Comparison of ENCODE assay signal across 8 cellular contexts in genomic region chr9:78121488-78121887, GRCh38.
DNase-seq lines count a peak whose midpoint lies in the region; ATAC-seq and TF ChIP-seq lines count a peak whose summit lies in the region.

No MANE protein-coding gene starts in this region.

- H3K18ac ChIP-seq in H9 (ENCODE audit: insufficient read length, low read depth, low read length) = no peak overlapping the region

- no peak overlapping the region for H4K91ac ChIP-seq in H9 (ENCODE audit: insufficient read length, low read depth, low read length)

- H3K27ac ChIP-seq in AG04450 (ENCODE audit: low read depth, low read length) (no peak overlapping the region), H9 (ENCODE audit: insufficient read length, low read depth, low read length) (no peak overlapping the region), transverse colon (no peak overlapping the region)

- no peak overlapping the region for H2BK20ac ChIP-seq in H9 (ENCODE audit: low read depth, low read length, poor library complexity, severe bottlenecking)

- H3K56ac ChIP-seq in H9 (ENCODE audit: insufficient read length, low read depth, low read length) = no peak overlapping the region

- H3K9me3 ChIP-seq in AG04450 (ENCODE audit: control insufficient read depth, insufficient read depth, low read length) (no peaks in the 10 kb centered on the region), H9 (ENCODE audit: control insufficient read depth, low read depth, low read length) (no peaks in the 10 kb centered on the region), transverse colon (no peaks in the 10 kb centered on the region)

- no peak overlapping the region for H2BK12ac ChIP-seq in H9 (ENCODE audit: insufficient read length, low read depth, low read length)

- ATAC-seq in GM19324 (IDR thresholded peaks at IDR 0.05; ENCODE audit: low FRiP score, unreplicated experiment) = no peak

- no peaks in the 10 kb centered on the region for H3K36me3 Mint-ChIP-seq in H9 (ENCODE audit: insufficient read depth in 1 of 3, low read depth in 3 of 3)

- H3K4me3 ChIP-seq in AG04450 (ENCODE audit: low read depth, low read length) = no peak overlapping the region
- H3K4me3 ChIP-seq in transverse colon = no peak overlapping the region

- H3K27me3 ChIP-seq in AG04450 (ENCODE audit: control insufficient read depth, insufficient read depth, low read length) (no peaks in the 10 kb centered on the region), H9 (ENCODE audit: insufficient read depth, low read length) (no peaks in the 10 kb centered on the region), transverse colon (peaks cover 7% of the 10 kb centered on the region)

- H3K23me2 ChIP-seq in H9 (ENCODE audit: insufficient read length, low read depth, low read length, poor library complexity, severe bottlenecking) = no peaks in the 10 kb centered on the region

- intact Hi-C loops in transverse colon (cut with DNase I; ENCODE audit: low total_unique reads) = no loop called here

- H3K9ac ChIP-seq in H9 (ENCODE audit: extremely low read depth, insufficient read length, low read length) = no peak overlapping the region

- no peak overlapping the region for H3K4ac ChIP-seq in H9 (ENCODE audit: low read depth, low read length)

- no peak overlapping the region for H4K8ac ChIP-seq in H9 (replicated peaks; ENCODE audit: insufficient read length, low read depth, low read length)

- H3K27me3 Mint-ChIP-seq in H9 (ENCODE audit: low read depth) = peaks cover 4% of the 10 kb centered on the region

- no peak for TF ChIP-seq EP300 in transverse colon (IDR thresholded peaks at IDR 0.05; ENCODE audit: low read depth)

- in situ Hi-C loops in transverse colon (cut with MboI; ENCODE audit: low pct_ligation_motif_present in 1 of 4, low pct_unique_long_range_greater_than_20kb in 1 of 4, low sequenced_read_pairs in 3 of 4) = no loop called here

- H3K27ac Mint-ChIP-seq in H9 = no peak overlapping the region

- no peak overlapping the region for H2AK5ac ChIP-seq in H9 (ENCODE audit: insufficient read length, low read length)

- TF ChIP-seq POLR2A in transverse colon (IDR thresholded peaks at IDR 0.05) = no peak

- H3K14ac ChIP-seq in H9 (ENCODE audit: insufficient read depth, low read length) = no peak overlapping the region

- H3K4me1 ChIP-seq in H9 (ENCODE audit: insufficient read depth, low read length) = no peaks in the 10 kb centered on the region
- peaks cover 0 to 33% (median 10%) of the 10 kb centered on the region in 4 donors for H3K4me1 ChIP-seq in transverse colon

- H3K4me1 Mint-ChIP-seq in H9 = peaks cover 0 to 6% of the 10 kb centered on the region in 2 experiments; a peak in 2 of 4 replicates

- DNase-seq in AG04450 (ENCODE audit: low read depth, low spot score) (peak; percentile 20), H9 (peak; percentile 45), NOMO-1 treated with dmso at 0.1 percent for 144 hours (lab: John Stamatoyannopoulos, UW; ENCODE audit: unreplicated experiment) (peak; percentile 12), fibroblast of peridontal ligament (ENCODE audit: extremely low read depth) (peak; percentile 75), nucleus accumbens (lab: John Stamatoyannopoulos, UW) (peak in 51 of 56 donors; percentile 1 to 86 (median 47)), transverse colon (peak; percentile 77)
- peak; percentile 66 for DNase-seq in activated T-cell treated with anti-CD3 and anti-CD28 coated beads, Interleukin-2, amount 50 U/mL, for 1 hour

- H3K4me2 ChIP-seq in H9 (ENCODE audit: insufficient read depth, insufficient read length, low read length) = no peak overlapping the region

- CTCF ChIA-PET in AG04450 (lab: Charles Lee) = interaction anchor here (0.5 to 2.8 kb wide), 28 partner anchors 10 to 697 kb away, joined by 3 to 21 read pairs (median 4); no protein-coding TSS in a partner anchor

- H3K36me3 ChIP-seq in transverse colon = no peaks in the 10 kb centered on the region

- no peak overlapping the region for H3T11ph ChIP-seq in H9 (ENCODE audit: low read length)

- H3K79me2 ChIP-seq in H9 (ENCODE audit: insufficient read depth, low read length) = no peaks in the 10 kb centered on the region

- no peak overlapping the region for H2AFZ ChIP-seq in H9 (ENCODE audit: low read length)

- H3K23ac ChIP-seq in H9 (ENCODE audit: insufficient read length, low read depth, low read length) = no peak overlapping the region

- no peak overlapping the region for H2BK15ac ChIP-seq in H9 (ENCODE audit: low read depth, low read length)

- H2BK5ac ChIP-seq in H9 (ENCODE audit: insufficient read length, low read length) = no peak overlapping the region

- no peaks in the 10 kb centered on the region for H3K9me3 Mint-ChIP-seq in H9

- no peak overlapping the region for H3K4me3 Mint-ChIP-seq in H9

- H3K79me1 ChIP-seq in H9 (ENCODE audit: insufficient read depth, low read depth, low read length, poor library complexity, severe bottlenecking) = no peaks in the 10 kb centered on the region

- POLR2A ChIA-PET in AG04450 (lab: Yijun Ruan, JAX) = interaction anchor here (0.6 kb wide), 1 partner anchor 408 kb away, joined by 4 read pairs; no protein-coding TSS in a partner anchor

- no peak overlapping the region for H4K5ac ChIP-seq in H9 (ENCODE audit: insufficient read length, low read depth, low read length)

- WGBS in H9 (ENCODE audit: extremely low coverage, insufficient read length, low lambda C conversion rate) = no CpG with 5 or more reads among the region's 4 CpGs
- WGBS in transverse colon (ENCODE audit: low coverage in 1 of 2), 2 donors = 50 to 52% methylated on average over 4 of the region's 4 CpGs

- no peak overlapping the region for H2BK120ac ChIP-seq in H9 (ENCODE audit: low read depth, low read length, poor library complexity, severe bottlenecking)

- no peaks in the 10 kb centered on the region for H4K20me1 ChIP-seq in H9 (ENCODE audit: control insufficient read depth, insufficient read depth, insufficient read length)

- peak; percentile 84 for TF ChIP-seq CTCF in AG04450 (IDR thresholded peaks at IDR 0.05; ENCODE audit: low read depth, low read length)
- TF ChIP-seq CTCF in H9 (conservative IDR thresholded peaks at IDR 0.05) = peak; percentile 93
- TF ChIP-seq CTCF in transverse colon (IDR thresholded peaks at IDR 0.05) = peak; percentile 53 to 71 (median 64)

Comparison
In these comparisons a context has a peak if more than half of its experiments do, and no peak if none do; other contexts are left out.
1. DNase-seq: peak in every context shown above with its lines; median percentile 77 in transverse colon; 75 in fibroblast of peridontal ligament; 66 in activated T-cell treated with anti-CD3 and anti-CD28 coated beads, Interleukin-2, amount 50 U/mL, for 1 hour; 47 in nucleus accumbens; 45 in H9; 20 in AG04450; 12 in NOMO-1 treated with dmso at 0.1 percent for 144 hours.